1 cellular context compared by ENCODE assay signal in genomic region chr11:35366798-35367197, GRCh38.
TF ChIP-seq lines count a peak whose summit lies in the region.

No MANE protein-coding gene starts in this region.

TF ChIP-seq in IMR-90, 13 proteins besides CTCF, POLR2A, EP300 and RAD21 (continued from another document):
- TF ChIP-seq MXI1 (IDR thresholded peaks at IDR 0.05; ENCODE audit: borderline replicate concordance, low read depth, low read length), result no peak
- no peak for TF ChIP-seq CEBPB (IDR thresholded peaks at IDR 0.05; ENCODE audit: low read depth, low read length)
- no peak for TF ChIP-seq RCOR1 (IDR thresholded peaks at IDR 0.05; ENCODE audit: insufficient replicate concordance, low read length)
- TF ChIP-seq RFX5 (IDR thresholded peaks at IDR 0.05; ENCODE audit: low read depth, low read length), result no peak
- TF ChIP-seq SMC3 (IDR thresholded peaks at IDR 0.05; ENCODE audit: low read depth, low read length), result no peak
- TF ChIP-seq FOS (IDR thresholded peaks at IDR 0.05; ENCODE audit: low read depth, low read length), result no peak
- no peak for TF ChIP-seq USF2 (IDR thresholded peaks at IDR 0.05; ENCODE audit: low read depth, low read length)
